Comparison of ENCODE assay signal across 8 cellular contexts in the genomic region with DNA sequence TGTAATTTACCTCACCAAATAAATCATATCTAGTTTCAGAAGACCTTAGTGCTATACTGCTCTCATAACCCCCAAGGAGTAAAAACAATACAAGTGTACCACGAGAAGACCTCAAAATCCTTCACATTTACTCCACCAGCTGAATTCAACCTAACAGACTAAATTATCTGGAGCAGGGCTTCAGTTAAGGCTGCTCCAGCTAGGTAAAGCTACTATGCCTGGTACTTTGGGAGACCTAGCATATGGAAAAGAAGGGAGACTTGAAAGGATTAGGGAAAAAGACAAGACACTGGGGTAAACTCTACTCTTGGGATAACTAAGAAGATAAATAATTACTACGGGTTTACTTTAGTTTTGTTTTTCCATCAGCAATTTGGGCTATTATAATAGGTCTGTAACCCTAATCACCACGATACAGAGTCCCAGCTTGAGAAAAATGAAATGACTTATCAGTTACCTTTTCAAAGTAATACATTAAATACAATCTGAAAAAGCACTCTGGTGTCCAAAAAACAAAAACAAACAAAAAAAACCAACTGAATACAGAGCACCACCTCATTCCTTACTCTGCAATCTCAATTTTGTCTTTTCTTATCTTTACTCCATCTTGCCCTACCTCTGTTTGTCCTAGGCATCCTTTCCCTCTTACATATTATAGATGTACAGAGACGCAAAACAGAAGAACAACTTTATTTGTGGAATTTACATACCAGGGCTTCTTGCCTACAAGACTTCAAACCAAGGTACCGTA. TPM values are rescaled to one million over a fixed set of nuclear protein-coding genes. Genes with fewer than 3 reads are reported as not detected.
A peak's percentile ranks its signal among the peaks of the same experiment; 100 is the strongest.
DNase-seq lines count a peak whose midpoint lies in the region; ATAC-seq and TF ChIP-seq lines count a peak whose summit lies in the region.
"Had no signal": no experiment of that assay in that cellular context is flagged by ENCODE, and none has a peak within 500 bp of the region (broad histone marks: within the 10 kb centered on the region; RNA-seq: fewer than 3 reads in every experiment).

No MANE protein-coding gene starts in this region.

- ATAC-seq in SK-N-SH treated with all-trans-retinoic acid at 6 μM for 48 hours = no peak

- H3K27me3 ChIP-seq in AG04450 (ENCODE audit: control insufficient read depth, insufficient read depth, low read length) (no peaks in the 10 kb centered on the region), esophagus squamous epithelium (peaks cover 0 to 3% (median 0%) of the 10 kb centered on the region in 4 donors)
- H3K27me3 ChIP-seq in CD4-positive, alpha-beta memory T cell (ENCODE audit: insufficient read depth, low read length) = no peaks in the 10 kb centered on the region

- intact Hi-C loops in CD4-positive, alpha-beta memory T cell (cut with micrococcal nuclease) = loop anchor here (5.0 to 10.0 kb wide), 2 partner anchors 228 to 1164 kb away; a partner anchor contains a TSS
- intact Hi-C loops in lower leg skin (cut with DNase I; ENCODE audit: low total_unique reads) = no loop called here
- intact Hi-C loops in esophagus squamous epithelium (cut with DNase I) = no loop called here

- peaks cover 11 to 23% (median 13%) of the 10 kb centered on the region in 4 donors for H3K4me1 Mint-ChIP-seq in CD4-positive, alpha-beta memory T cell
- no peaks in the 10 kb centered on the region for H3K4me1 Mint-ChIP-seq in glutamatergic neuron (ENCODE audit: low read depth, unreplicated experiment)

- H3K27me3 Mint-ChIP-seq in CD4-positive, alpha-beta memory T cell = peaks cover 2 to 5% of the 10 kb centered on the region in 2 donors
- H3K27me3 Mint-ChIP-seq in glutamatergic neuron (ENCODE audit: unreplicated experiment) = peaks cover 8% of the 10 kb centered on the region

- 60 to 65% methylated on average over 5 of the region's 5 CpGs for WGBS in lower leg skin, 2 donors
- 80 to 90% methylated on average over 5 of the region's 5 CpGs for WGBS in esophagus squamous epithelium, 2 donors

- H3K36me3 Mint-ChIP-seq in CD4-positive, alpha-beta memory T cell = peaks cover 0 to 4% of the 10 kb centered on the region in 2 donors
- H3K36me3 Mint-ChIP-seq in glutamatergic neuron (ENCODE audit: unreplicated experiment) = no peaks in the 10 kb centered on the region

- CTCF ChIA-PET in AG04450 (lab: Charles Lee) = interaction anchor here (0.6 to 1.6 kb wide), 3 partner anchors 12 to 123 kb away, joined by 5 to 6 read pairs (median 6); no protein-coding TSS in a partner anchor
- CTCF ChIA-PET in CD4-positive, alpha-beta memory T cell (lab: Charles Lee; ENCODE audit: partially characterized antibody) = no interaction called here

- POLR2A ChIA-PET in AG04450 (lab: Yijun Ruan, JAX) = no interaction called here
- POLR2A ChIA-PET in CD4-positive, alpha-beta memory T cell (lab: Charles Lee; ENCODE audit: partially characterized antibody) = interaction anchor here (3.7 kb wide), 1 partner anchor 34 kb away, joined by 28 read pairs; a partner anchor contains a TSS

- H3K36me3 ChIP-seq in CD4-positive, alpha-beta memory T cell (ENCODE audit: insufficient read depth, low read length) = no peaks in the 10 kb centered on the region
- no peaks in the 10 kb centered on the region for H3K36me3 ChIP-seq in esophagus squamous epithelium

- no peak overlapping the region for H3K27ac ChIP-seq in AG04450 (ENCODE audit: low read depth, low read length)
- H3K27ac ChIP-seq in CD4-positive, alpha-beta memory T cell (ENCODE audit: low read depth, low read length) = no peak overlapping the region
- no peak overlapping the region for H3K27ac ChIP-seq in esophagus squamous epithelium

- H3K9me3 Mint-ChIP-seq in CD4-positive, alpha-beta memory T cell = peaks cover 0 to 2% (median 0%) of the 10 kb centered on the region in 8 donors
- peaks cover 5% of the 10 kb centered on the region for H3K9me3 Mint-ChIP-seq in glutamatergic neuron (ENCODE audit: unreplicated experiment)

- peaks cover 22% of the 10 kb centered on the region for H3K4me1 ChIP-seq in CD4-positive, alpha-beta memory T cell (ENCODE audit: insufficient read depth, low read length)
- peaks cover 4 to 18% (median 5%) of the 10 kb centered on the region in 3 donors for H3K4me1 ChIP-seq in esophagus squamous epithelium

- in situ Hi-C loops in ACHN (cut with HindIII; ENCODE audit: low pct_ligation_motif_present, low pct_unique_long_range_greater_than_20kb, low sequenced_read_pairs) = no loop called here

- TF ChIP-seq POLR2A in lower leg skin (IDR thresholded peaks at IDR 0.05) = no peak
- TF ChIP-seq POLR2A in esophagus squamous epithelium (IDR thresholded peaks at IDR 0.05) = no peak

- H3K4me3 ChIP-seq in AG04450 (ENCODE audit: low read depth, low read length) = peak overlapping the region; percentile 75
- no peak overlapping the region for H3K4me3 ChIP-seq in CD4-positive, alpha-beta memory T cell (ENCODE audit: low read length in 2 of 2)
- H3K4me3 ChIP-seq in lower leg skin (ENCODE audit: low read depth, poor library complexity, severe bottlenecking) = no peak overlapping the region
- H3K4me3 ChIP-seq in esophagus squamous epithelium = no peak overlapping the region

- peak overlapping the region; percentile 87 to 93 (median 92) for H3K4me3 Mint-ChIP-seq in CD4-positive, alpha-beta memory T cell
- peak overlapping the region; percentile 19 for H3K4me3 Mint-ChIP-seq in glutamatergic neuron (ENCODE audit: unreplicated experiment)

- H3K9me3 ChIP-seq in AG04450 (ENCODE audit: control insufficient read depth, insufficient read depth, low read length) (no peaks in the 10 kb centered on the region), esophagus squamous epithelium (no peaks in the 10 kb centered on the region)
- H3K9me3 ChIP-seq in CD4-positive, alpha-beta memory T cell (ENCODE audit: control insufficient read depth in 1 of 2, low read length in 2 of 2) = no peaks in the 10 kb centered on the region

- TF ChIP-seq CTCF in AG04450 (IDR thresholded peaks at IDR 0.05; ENCODE audit: low read depth, low read length) = no peak
- no peak for TF ChIP-seq CTCF in glutamatergic neuron (IDR thresholded peaks at IDR 0.05; ENCODE audit: partially characterized antibody, unreplicated experiment)
- TF ChIP-seq CTCF in lower leg skin (IDR thresholded peaks at IDR 0.05) = no peak
- TF ChIP-seq CTCF in esophagus squamous epithelium (IDR thresholded peaks at IDR 0.05) = no peak

- DNase-seq in AG04450 (ENCODE audit: low read depth, low spot score) (no peak), glutamatergic neuron (no peak), lower leg skin (ENCODE audit: low spot score in 2 of 2) (no peak), ACHN (no peak), esophagus squamous epithelium (lab: John Stamatoyannopoulos, UW) (no peak)
- no peak for DNase-seq in CD4-positive, alpha-beta memory T cell
- DNase-seq: activated effector memory CD4-positive, alpha-beta T cell treated with anti-CD3 and anti-CD28 coated beads, Interleukin-2, amount 50 U/mL, for 16 hours had no signal

- H3K27ac Mint-ChIP-seq in CD4-positive, alpha-beta memory T cell = peak overlapping the region in 3 of 7 donors; percentile 26 to 88 (median 44)
- H3K27ac Mint-ChIP-seq in glutamatergic neuron (ENCODE audit: unreplicated experiment) = no peak overlapping the region

TF ChIP-seq in SK-N-SH treated with all-trans-retinoic acid at 6 μM for 48 hours, 23 proteins besides CTCF, POLR2A, EP300 and RAD21:
- no peak for TF ChIP-seq ZNF70 (CRISPR knock-in tag; IDR thresholded peaks at IDR 0.05)
- TF ChIP-seq SNAI2 (CRISPR knock-in tag; IDR thresholded peaks at IDR 0.05) = 0 out of 2 replicates have a peak, but pooled peaks have one; percentile 22
- no peak for TF ChIP-seq TOX (CRISPR knock-in tag; IDR thresholded peaks at IDR 0.05; ENCODE audit: borderline replicate concordance)

RNA-seq across cellular contexts. Expression of a gene that starts 2.1 kb away (rescaled TPM):
- polyA plus RNA-seq in AG04450 (2011; rRNA removed) = 3.0 and 3.6 TPM in 2 replicates
- polyA minus RNA-seq in AG04450 (2011; rRNA and poly(A)+ RNA removed) = 12.0 and 17.1 TPM in 2 replicates
- 1 to 10 TPM; 5.5 to 5.6 TPM for total RNA-seq in CD4-positive, alpha-beta memory T cell
- polyA plus RNA-seq in CD4-positive, alpha-beta memory T cell = under 1 TPM; 0.46 to 0.79 TPM
- total RNA-seq in glutamatergic neuron (ENCODE audit: unreplicated experiment) (2.1 TPM), lower leg skin (under 1 TPM; 0.17 to 0.62 (median 0.56) TPM), esophagus squamous epithelium (1 to 10 TPM in 3 of 4 donors, under 1 TPM in 1; 0.82 to 1.6 (median 1.3) TPM)

RNA-seq across cellular contexts. Expression of a gene that starts 33.8 kb away (rescaled TPM):
- polyA plus RNA-seq in AG04450 (2011; rRNA removed) = 70.7 and 83.4 TPM in 2 replicates
- 57.7 and 71.4 TPM in 2 replicates for polyA minus RNA-seq in AG04450 (2011; rRNA and poly(A)+ RNA removed)
- total RNA-seq in CD4-positive, alpha-beta memory T cell = 1 to 10 TPM; 1.4 to 1.5 TPM
- polyA plus RNA-seq in CD4-positive, alpha-beta memory T cell = 1 to 10 TPM; 1.2 to 1.5 TPM
- 7.6 TPM for total RNA-seq in glutamatergic neuron (ENCODE audit: unreplicated experiment)
- 10 to 100 TPM; 11.6 to 18.6 (median 17.9) TPM for total RNA-seq in lower leg skin
- 10 to 100 TPM; 13.0 to 17.2 (median 15.8) TPM for total RNA-seq in esophagus squamous epithelium
